In the genomic region with DNA sequence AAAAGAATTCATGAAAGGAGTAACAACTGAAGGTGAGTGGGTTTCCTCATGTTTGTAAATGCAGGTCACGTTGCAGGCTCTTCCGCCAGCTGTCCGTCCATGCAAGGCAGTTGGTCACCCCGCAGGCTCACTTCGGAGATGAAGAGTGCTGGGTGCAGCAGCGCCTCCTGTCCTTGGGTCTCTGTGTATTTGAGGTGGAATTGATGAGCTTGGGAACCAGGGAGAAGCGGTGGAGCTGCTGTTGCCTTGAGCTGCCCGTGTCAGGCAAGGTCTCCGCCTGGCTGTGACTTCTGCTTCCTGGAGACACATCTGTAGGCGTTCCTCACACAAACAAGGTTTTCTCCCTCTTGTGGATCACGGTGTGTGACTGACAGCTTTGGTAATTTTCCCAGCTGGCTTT, we compare ENCODE assay signal across 1 cellular context.
TF ChIP-seq lines count a peak whose summit lies in the region.

No MANE protein-coding gene starts in this region.

TF ChIP-seq in H1, 55 proteins besides CTCF, POLR2A, EP300 and RAD21:
- TF ChIP-seq HDAC6 (IDR thresholded peaks at IDR 0.05; ENCODE audit: low read depth, low read length) (no peak), TCF12 (IDR thresholded peaks at IDR 0.05; ENCODE audit: low read depth, low read length) (no peak), PHF8 (conservative IDR thresholded peaks at IDR 0.05; ENCODE audit: low read depth, low read length) (no peak), TEAD4 (IDR thresholded peaks at IDR 0.05; ENCODE audit: low read depth, low read length) (no peak), POU5F1 (IDR thresholded peaks at IDR 0.05; ENCODE audit: low read depth, low read length) (no peak), GABPA (IDR thresholded peaks at IDR 0.05; ENCODE audit: borderline replicate concordance, insufficient read depth, low read length) (no peak), HDAC2 (IDR thresholded peaks at IDR 0.05; ENCODE audit: borderline replicate concordance in 1 of 2, low read depth in 2 of 2, low read length in 2 of 2) (no peak), SP4 (IDR thresholded peaks at IDR 0.05; ENCODE audit: low read length) (no peak)
- TF ChIP-seq, protein P1, sequence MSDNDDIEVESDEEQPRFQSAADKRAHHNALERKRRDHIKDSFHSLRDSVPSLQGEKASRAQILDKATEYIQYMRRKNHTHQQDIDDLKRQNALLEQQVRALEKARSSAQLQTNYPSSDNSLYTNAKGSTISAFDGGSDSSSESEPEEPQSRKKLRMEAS (IDR thresholded peaks at IDR 0.05) = no peak
